ENCODE assay signal across 28 cellular contexts in genomic region chr19:18860302-18860700, GRCh38.
"Had no signal": no experiment of that assay in that cellular context is flagged by ENCODE, and none has a peak within 500 bp of the region (broad histone marks: within the 10 kb centered on the region; RNA-seq: fewer than 3 reads in every experiment).

No MANE protein-coding gene starts in this region.

- H3K27me3 ChIP-seq: brain microvascular endothelial cell, esophagus muscularis mucosa, foreskin keratinocyte, heart right ventricle, neutrophil, ovary, testis had no signal

- H3K4me3 ChIP-seq: esophagus muscularis mucosa, heart right ventricle, ovary, smooth muscle cell, testis had no signal

- H3K9me3 ChIP-seq: esophagus muscularis mucosa, heart right ventricle, neutrophil, ovary, testis had no signal

- H3K4me2 ChIP-seq: smooth muscle cell had no signal

- H3K4me1 ChIP-seq: foreskin keratinocyte had no signal

- ATAC-seq: activated CD4-positive, CD25-positive, alpha-beta regulatory T cell treated with anti-CD3 and anti-CD28 coated beads, Interleukin-2, amount 50 U/mL, for 24 hours; foreskin keratinocyte had no signal

- H3K36me3 ChIP-seq: ovary had no signal

- H3K27ac ChIP-seq: brain microvascular endothelial cell, esophagus muscularis mucosa, foreskin keratinocyte, neutrophil, ovary, testis, WERI-Rb-1 had no signal

- DNase-seq: activated CD4-positive, alpha-beta T cell treated with anti-CD3 and anti-CD28 coated beads for 48 hours; activated CD4-positive, alpha-beta T cell treated with anti-CD3 and anti-CD28 coated beads, Interleukin-2, amount 50 U/mL, for 48 hours; activated CD8-positive, alpha-beta memory T cell treated with anti-CD3 and anti-CD28 coated beads for 24 hours; activated CD8-positive, alpha-beta memory T cell treated with anti-CD3 and anti-CD28 coated beads, Interleukin-2, amount 50 U/mL, for 48 hours; activated gamma-delta T cell; activated naive CD4-positive, alpha-beta T cell treated with anti-CD3 and anti-CD28 coated beads, Interleukin-2, amount 10 ng/mL, durations not matched to agents 7 days and 5 days; activated T-cell treated with anti-CD3 and anti-CD28 coated beads, Interleukin-2, amount 50 U/mL, for 24 hours; amniotic stem cell; brain microvascular endothelial cell; endodermal cell; foreskin keratinocyte; kidney glomerular epithelial cell; left ventricle myocardium superior; naive B cell; nephron progenitor cell; stimulated activated CD4-positive, alpha-beta T cell treated with anti-CD3 and anti-CD28 coated beads, Interleukin-15, amount 100 ng/mL, for 24 hours; stimulated activated CD4-positive, alpha-beta T cell treated with anti-CD3 and anti-CD28 coated beads, Interleukin-2, amount 100 ng/mL, for 24 hours; stimulated activated naive CD4-positive, alpha-beta T cell treated with Interleukin-2 at 50 U/mL for 16 hours; T-helper 9 cell; testis; trophoblast cell; WERI-Rb-1 had no signal
